In the genomic region with DNA sequence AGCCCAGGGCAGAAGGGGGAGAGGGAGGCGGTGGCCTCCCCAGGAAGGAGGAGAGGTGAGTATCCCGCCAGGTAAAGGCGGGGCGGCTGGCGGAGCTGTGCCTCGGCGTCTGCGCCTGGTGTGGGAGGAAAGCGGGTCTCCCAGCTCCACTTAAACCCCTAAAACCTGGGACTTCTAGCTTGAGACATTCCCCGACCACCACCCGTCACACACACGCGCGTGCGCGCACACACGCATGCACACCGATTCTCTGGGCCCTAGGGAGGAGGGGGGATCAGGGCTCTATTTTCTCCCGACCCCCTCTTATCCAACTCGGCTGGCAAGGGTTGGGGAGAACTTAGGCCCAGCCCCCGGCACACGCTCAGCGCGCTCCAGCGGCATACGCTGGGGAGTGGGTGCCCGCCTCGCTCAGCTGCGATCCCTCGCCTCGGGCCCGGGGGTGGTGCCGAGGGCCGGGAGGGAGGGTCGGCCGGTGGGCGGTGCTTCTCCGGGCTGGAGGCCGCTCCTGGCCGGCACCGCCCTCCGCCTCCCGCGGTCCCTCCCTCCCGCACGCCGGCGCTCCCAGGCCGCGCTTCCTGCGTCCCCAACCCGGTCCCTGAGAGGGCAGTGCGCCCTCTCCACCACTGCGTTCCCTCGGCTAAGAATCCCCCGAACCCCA, we compare ENCODE assay signal across 8 cellular contexts. TPM values are rescaled to one million over a fixed set of nuclear protein-coding genes. Genes with fewer than 3 reads are reported as not detected.
DNase-seq lines count a peak whose midpoint lies in the region; ATAC-seq and TF ChIP-seq lines count a peak whose summit lies in the region.

A gene with protein sequence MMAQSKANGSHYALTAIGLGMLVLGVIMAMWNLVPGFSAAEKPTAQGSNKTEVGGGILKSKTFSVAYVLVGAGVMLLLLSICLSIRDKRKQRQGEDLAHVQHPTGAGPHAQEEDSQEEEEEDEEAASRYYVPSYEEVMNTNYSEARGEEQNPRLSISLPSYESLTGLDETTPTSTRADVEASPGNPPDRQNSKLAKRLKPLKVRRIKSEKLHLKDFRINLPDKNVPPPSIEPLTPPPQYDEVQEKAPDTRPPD (plus strand): TSS at position 564 of the 658 bp plus-strand sequence. CDS start 61,341 bp downstream, outside the sequence.

- H3K9ac ChIP-seq in iPS-20b (ENCODE audit: low read depth, low read length), result peak within 1 kb of the TSS; percentile 63; the same call in 1 of the 2 replicates

- H3K36me3 Mint-ChIP-seq in MCF 10A (ENCODE audit: insufficient read depth, unreplicated experiment), result peaks cover 7% of the 10 kb centered on the region

- ATAC-seq in gastrocnemius medialis, result no peak
- no peak for ATAC-seq in GM18505 (IDR thresholded peaks at IDR 0.05; ENCODE audit: unreplicated experiment)

- BruUV-seq in MCF 10A (replicated peaks; lab: Mats Ljungman, UMichigan), result no TSS peak

- no peaks in the 10 kb centered on the region for H3K9me3 Mint-ChIP-seq in MCF 10A (ENCODE audit: unreplicated experiment)

- TF ChIP-seq POLR2A in gastrocnemius medialis (IDR thresholded peaks at IDR 0.05) (peak; percentile 21 to 34), GM18505 (IDR thresholded peaks at IDR 0.05; ENCODE audit: borderline replicate concordance, extremely low read depth, insufficient read depth, insufficient read length) (no peak)

- peaks cover 27% of the 10 kb centered on the region for H3K27me3 ChIP-seq in ACC112 (ENCODE audit: insufficient read depth, low read length)
- peaks cover 53% of the 10 kb centered on the region for H3K27me3 ChIP-seq in iPS-20b (ENCODE audit: insufficient read depth, low read length)
- peaks cover 7 to 29% (median 22%) of the 10 kb centered on the region in 3 donors for H3K27me3 ChIP-seq in gastrocnemius medialis

- H3K27ac ChIP-seq in ACC112 (ENCODE audit: low read depth, low read length), result no peak within 1 kb of the TSS; the same call in 1 of the 2 replicates
- no peak within 1 kb of the TSS for H3K27ac ChIP-seq in iPS-20b (ENCODE audit: low read length)
- peak within 1 kb of the TSS; percentile 33 to 51 (median 40) for H3K27ac ChIP-seq in gastrocnemius medialis

- H2AFZ ChIP-seq in ACC112 (ENCODE audit: low read length, unreplicated experiment), result peak within 1 kb of the TSS; percentile 61

- H3K36me3 ChIP-seq in ACC112 (ENCODE audit: insufficient read depth, low read length) (no peaks in the 10 kb centered on the region), iPS-20b (ENCODE audit: insufficient read depth, low read depth, low read length) (no peaks in the 10 kb centered on the region), gastrocnemius medialis (no peaks in the 10 kb centered on the region)

- H3K79me2 ChIP-seq in ACC112 (ENCODE audit: control insufficient read depth, insufficient read depth, low read length, unreplicated experiment), result peaks cover 30% of the 10 kb centered on the region

- DNase-seq in GM12865 (ENCODE audit: low read depth), result no peak
- peak; percentile 46 for DNase-seq in NCI-H748 treated with DMSO at 0.1 percent for 48 hours (lab: John Stamatoyannopoulos, UW)
- DNase-seq in MCF 10A (ENCODE audit: unreplicated experiment), result peak; percentile 72
- no peak for DNase-seq in gastrocnemius medialis
- DNase-seq in stimulated activated CD4-positive, alpha-beta T cell treated with anti-CD3 and anti-CD28 coated beads, Interleukin-4, amount 100 ng/mL, for 24 hours, result no peak

- peaks cover 11% of the 10 kb centered on the region for H3K4me1 ChIP-seq in ACC112 (ENCODE audit: control insufficient read depth, insufficient read depth, low read length, unreplicated experiment)
- H3K4me1 ChIP-seq in iPS-20b (ENCODE audit: insufficient read depth, low read length), result peaks cover 2% of the 10 kb centered on the region; the same call in 1 of the 2 replicates
- H3K4me1 ChIP-seq in gastrocnemius medialis, result peaks cover 0 to 14% of the 10 kb centered on the region in 2 donors

- in situ Hi-C loops in gastrocnemius medialis (cut with MboI; ENCODE audit: low sequenced_read_pairs in 4 of 4), result loop anchor here in 2 of 4 donors (5.0 to 10.0 kb wide), 2 partner anchors 119 to 121 kb away; no protein-coding TSS in a partner anchor

- H3K27me3 Mint-ChIP-seq in MCF 10A (ENCODE audit: insufficient read depth, unreplicated experiment), result no peaks in the 10 kb centered on the region

- H3K9me3 ChIP-seq in iPS-20b (ENCODE audit: insufficient read depth, low read depth, low read length) (no peaks in the 10 kb centered on the region), gastrocnemius medialis (no peaks in the 10 kb centered on the region)

- POLR2A ChIA-PET in MCF 10A (lab: Yijun Ruan, JAX), result interaction anchor here (0.6 to 2.9 kb wide), 14 partner anchors 16 to 465 kb away, joined by 3 to 20 read pairs (median 5); no protein-coding TSS in a partner anchor

- CTCF ChIA-PET in MCF 10A (lab: Yijun Ruan, JAX), result interaction anchor here (0.5 to 5.2 kb wide), 20 partner anchors 10 to 1050 kb away, joined by 3 to 67 read pairs (median 4); a partner anchor contains a TSS

- peak within 1 kb of the TSS; percentile 85 for H3K4me3 Mint-ChIP-seq in MCF 10A (ENCODE audit: unreplicated experiment)

- peak within 1 kb of the TSS; percentile 81 for H3K4me3 ChIP-seq in ACC112 (ENCODE audit: low read depth, low read length)
- peak within 1 kb of the TSS; percentile 17 for H3K4me3 ChIP-seq in GM12865 (ENCODE audit: low read depth, low read length)
- peak within 1 kb of the TSS; percentile 82 for H3K4me3 ChIP-seq in iPS-20b (ENCODE audit: low read length)
- H3K4me3 ChIP-seq in gastrocnemius medialis, result peak within 1 kb of the TSS; percentile 56 to 60 (median 58)

- peaks cover 11% of the 10 kb centered on the region for H3K4me1 Mint-ChIP-seq in MCF 10A (ENCODE audit: insufficient read depth, unreplicated experiment)

- TF ChIP-seq CTCF in GM12865 (IDR thresholded peaks at IDR 0.05; ENCODE audit: insufficient read depth, low read depth, low read length, missing control alignments) (no peak), MCF 10A (IDR thresholded peaks at IDR 0.05; ENCODE audit: unreplicated experiment) (no peak), gastrocnemius medialis (IDR thresholded peaks at IDR 0.05 in 4 of 5, conservative IDR thresholded peaks at IDR 0.05 in 1 of 5) (no peak)

- peak within 1 kb of the TSS; percentile 42 for H3K27ac Mint-ChIP-seq in MCF 10A (ENCODE audit: low read depth, unreplicated experiment)

- intact Hi-C loops in MCF 10A (cut with micrococcal nuclease) (loop anchor here (5.0 kb wide), 1 partner anchor 279 kb away; no protein-coding TSS in a partner anchor), gastrocnemius medialis (cut with DNase I; ENCODE audit: low total_unique reads) (loop anchor here (2.0 to 10.0 kb wide), 2 partner anchors 119 to 151 kb away; no protein-coding TSS in a partner anchor)

RNA-seq across cellular contexts. Expression of the gene that starts here (rescaled TPM):
- total RNA-seq in MCF 10A (2022) (6.4 TPM in 2 replicates), gastrocnemius medialis (1 to 10 TPM in 2 of 4 donors, under 1 TPM in 1, not detected in 1; 0.73 to 2.7 (median 1.8) TPM)

Comparison
In these comparisons a context has a peak if more than half of its experiments do, and no peak if none do; other contexts are left out.
1. H3K27ac ChIP-seq: peak in gastrocnemius medialis (4 of 4); none in ACC112 (single experiment) and iPS-20b (single experiment).
2. H3K4me3 ChIP-seq: peak in every context shown above with its lines; median percentile 82 in iPS-20b; 81 in ACC112; 58 in gastrocnemius medialis; 17 in GM12865.
3. DNase-seq: peak in NCI-H748 treated with DMSO at 0.1 percent for 48 hours (single experiment) and MCF 10A (single experiment); none in GM12865 (single experiment), gastrocnemius medialis (0 of 2) and stimulated activated CD4-positive, alpha-beta T cell treated with anti-CD3 and anti-CD28 coated beads, Interleukin-4, amount 100 ng/mL, for 24 hours (single experiment).